ENCODE assay signal across 7 cellular contexts in the genomic region with DNA sequence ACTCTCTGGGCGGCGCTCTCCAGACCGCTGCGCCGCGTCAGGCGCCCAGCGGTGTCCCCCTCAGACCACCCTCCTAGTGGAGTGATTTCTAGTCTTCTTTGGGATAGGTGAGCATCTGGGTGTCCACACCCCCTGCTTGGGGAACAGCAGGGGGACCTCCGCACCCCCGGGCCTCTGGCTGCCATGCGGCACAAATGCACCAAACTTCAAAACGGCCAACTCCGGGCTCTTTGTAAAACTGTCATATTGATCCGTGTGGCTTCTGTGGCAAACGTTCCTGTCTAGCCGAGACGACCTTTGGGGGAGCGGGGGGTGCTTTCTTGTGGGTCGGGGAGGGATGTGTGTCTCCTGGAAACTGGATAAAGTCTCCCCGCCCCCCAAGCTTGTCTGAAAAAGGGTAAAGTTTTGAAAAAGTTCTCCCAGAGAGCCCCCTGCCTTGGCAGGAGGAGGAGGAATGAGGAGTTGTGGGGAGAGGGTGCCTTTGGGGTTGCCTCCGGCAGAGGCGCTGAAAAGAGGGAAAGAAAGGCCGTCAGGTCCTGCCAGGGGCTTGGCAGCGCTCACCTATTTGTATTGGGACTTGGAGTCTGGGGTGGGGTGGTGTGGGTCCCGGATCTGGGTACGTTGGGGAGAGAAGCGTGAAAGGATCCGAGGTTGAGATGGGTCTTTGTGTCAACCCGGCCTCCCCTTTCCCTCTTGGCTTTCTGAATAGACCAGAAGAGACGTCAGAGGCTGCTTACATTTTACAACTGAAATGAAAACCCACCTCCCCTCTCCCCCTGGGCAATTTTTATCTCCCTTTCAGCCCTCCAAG. TPM values are rescaled to one million over a fixed set of nuclear protein-coding genes. Genes with fewer than 3 reads are reported as not detected.
DNase-seq lines count a peak whose midpoint lies in the region; ATAC-seq and TF ChIP-seq lines count a peak whose summit lies in the region.

No MANE protein-coding gene starts in this region.

- no peak for TF ChIP-seq EP300 in ovary (IDR thresholded peaks at IDR 0.05)

- peaks cover 22% of the 10 kb centered on the region for H3K79me2 ChIP-seq in fibroblast of lung (ENCODE audit: control insufficient read depth, insufficient read depth, low read length)

- H3K4me2 ChIP-seq in fibroblast of lung (ENCODE audit: extremely low read depth, insufficient read depth, low read length) = peak overlapping the region; percentile 90

- peaks cover 5% of the 10 kb centered on the region for H3K36me3 ChIP-seq in fibroblast of lung (ENCODE audit: control insufficient read depth, insufficient read depth, low read length)
- H3K36me3 ChIP-seq in ovary = no peaks in the 10 kb centered on the region
- H3K36me3 ChIP-seq in uterus = no peaks in the 10 kb centered on the region

- peak; percentile 2 for ATAC-seq in GM19035 (IDR thresholded peaks at IDR 0.05; ENCODE audit: unreplicated experiment)
- no peak for ATAC-seq in GM19023 (IDR thresholded peaks at IDR 0.05; ENCODE audit: unreplicated experiment)

- H3K4me1 ChIP-seq in fibroblast of lung (ENCODE audit: control insufficient read depth, extremely low read depth, insufficient read depth, low read length) (peaks cover 12% of the 10 kb centered on the region), ovary (ENCODE audit: insufficient read depth) (peaks cover 18% of the 10 kb centered on the region), uterus (peaks cover 10 to 23% of the 10 kb centered on the region in 2 donors)

- no peaks in the 10 kb centered on the region for H4K20me1 ChIP-seq in fibroblast of lung (ENCODE audit: control insufficient read depth, extremely low read depth, insufficient read depth, low read length)

- WGBS in ovary, 3 donors = 0 to 2% (median 1%) methylated on average over 29 to 30 of the region's 30 CpGs

- H3K9me3 ChIP-seq in fibroblast of lung (ENCODE audit: control insufficient read depth, insufficient read depth, low read depth, low read length) (no peaks in the 10 kb centered on the region), ovary (no peaks in the 10 kb centered on the region), uterus (no peaks in the 10 kb centered on the region)

- no peak overlapping the region for H2AFZ ChIP-seq in fibroblast of lung (ENCODE audit: low read length)

- TF ChIP-seq CTCF in fibroblast of lung (conservative IDR thresholded peaks at IDR 0.05 in 1 of 2, IDR thresholded peaks at IDR 0.05 in 1 of 2; ENCODE audit: low read depth in 1 of 2, low read length in 2 of 2) = no peak
- no peak for TF ChIP-seq CTCF in ovary (IDR thresholded peaks at IDR 0.05)
- no peak for TF ChIP-seq CTCF in uterus (IDR thresholded peaks at IDR 0.05)

- intact Hi-C loops in ovary (cut with DNase I) = no loop called here
- intact Hi-C loops in uterus (cut with DNase I; ENCODE audit: low total_unique reads) = no loop called here

- H3K4me3 ChIP-seq in fibroblast of lung (replicated peaks in 1 of 4; ENCODE audit: control extremely low read depth in 1 of 4, insufficient read depth in 1 of 4, low read depth in 3 of 4, low read length in 4 of 4) (peak overlapping the region; percentile 73 to 84 (median 78)), ovary (peak overlapping the region; percentile 75), uterus (peak overlapping the region; percentile 57 to 87)

- H3K27ac ChIP-seq in fibroblast of lung (ENCODE audit: insufficient read depth, low read length) = peak overlapping the region; percentile 55
- peak overlapping the region; percentile 95 to 98 for H3K27ac ChIP-seq in ovary
- H3K27ac ChIP-seq in uterus = peak overlapping the region; percentile 97 to 98

- peak overlapping the region; percentile 57 for H3K9ac ChIP-seq in fibroblast of lung (ENCODE audit: insufficient read depth, low read length)

- H3K27me3 ChIP-seq in fibroblast of lung (ENCODE audit: control insufficient read depth, insufficient read depth, low read length) (no peaks in the 10 kb centered on the region), ovary (no peaks in the 10 kb centered on the region), uterus (no peaks in the 10 kb centered on the region)

- no peak for TF ChIP-seq POLR2A in ovary (IDR thresholded peaks at IDR 0.05)
- no peak for TF ChIP-seq POLR2A in uterus (IDR thresholded peaks at IDR 0.05)

- DNase-seq in NCI-H2171 (lab: John Stamatoyannopoulos, UW) (peak; percentile 27), activated T-cell treated with anti-CD3 and anti-CD28 coated beads for 24 hours (ENCODE audit: low read depth) (peak; percentile 33), fibroblast of lung (ENCODE audit: low read depth in 2 of 2) (peak; percentile 8 to 22), ovary (peak; percentile 55 to 69 (median 63)), uterus (peak; percentile 52 to 60)

RNA-seq across cellular contexts. Expression of gene CHD3, which starts 2.2 kb away (rescaled TPM):
- total RNA-seq in fibroblast of lung (144 and 165 TPM in 2 replicates), ovary (100 to 1,000 TPM in 4 of 7 donors, 10 to 100 TPM in 3; 65.7 to 145 (median 114) TPM), uterus (100 to 1,000 TPM in 3 of 4 donors, 10 to 100 TPM in 1; 81.0 to 165 (median 133) TPM)
- polyA plus RNA-seq in fibroblast of lung (23.6 and 23.8 TPM in 2 replicates), ovary (100 to 1,000 TPM in 1 of 2 donors, 10 to 100 TPM in 1; 87.2 to 100 TPM)
- polyA plus RNA-seq in fibroblast of lung (2012) = 59.8 and 78.0 TPM in 2 replicates
- 96.6 and 206 TPM in 2 replicates for polyA minus RNA-seq in fibroblast of lung (ENCODE audit: low replicate concordance)

RNA-seq across cellular contexts. Expression of gene CYB5D1, which starts 28.6 kb away (rescaled TPM):
- total RNA-seq in fibroblast of lung = 6.9 and 7.4 TPM in 2 replicates
- 6.8 and 8.7 TPM in 2 replicates for polyA plus RNA-seq in fibroblast of lung
- polyA plus RNA-seq in fibroblast of lung (2012) = 6.5 and 7.3 TPM in 2 replicates
- polyA minus RNA-seq in fibroblast of lung (ENCODE audit: low replicate concordance) = 11.5 and 14.4 TPM in 2 replicates
- total RNA-seq in ovary = 10 to 100 TPM in 6 of 7 donors, 1 to 10 TPM in 1; 7.0 to 18.8 (median 16.1) TPM
- 10 to 100 TPM; 10.8 to 22.2 TPM for polyA plus RNA-seq in ovary
- total RNA-seq in uterus = 10 to 100 TPM in 3 of 4 donors, 1 to 10 TPM in 1; 3.1 to 17.6 (median 16.2) TPM

RNA-seq across cellular contexts. Expression of gene NAA38, which starts 29.1 kb away (rescaled TPM):
- total RNA-seq in fibroblast of lung (41.6 and 78.9 TPM in 2 replicates), ovary (10 to 100 TPM; 46.4 to 82.8 (median 54.6) TPM), uterus (10 to 100 TPM in 3 of 4 donors, 1 to 10 TPM in 1; 3.6 to 94.7 (median 48.1) TPM)
- polyA plus RNA-seq in fibroblast of lung (31.0 and 40.7 TPM in 2 replicates), ovary (10 to 100 TPM in 1 of 2 donors, 1 to 10 TPM in 1; 4.6 to 59.1 TPM)
- polyA plus RNA-seq in fibroblast of lung (2012) = 109 and 133 TPM in 2 replicates
- 35.1 and 44.9 TPM in 2 replicates for polyA minus RNA-seq in fibroblast of lung (ENCODE audit: low replicate concordance)

RNA-seq across cellular contexts. Expression of gene RNF227, which starts 29.7 kb away (rescaled TPM):
- total RNA-seq in fibroblast of lung (1.8 and 3.9 TPM in 2 replicates), ovary (10 to 100 TPM in 1 of 7 donors, 1 to 10 TPM in 6; 2.7 to 16.5 (median 5.2) TPM), uterus (1 to 10 TPM in 3 of 4 donors, under 1 TPM in 1; under 0.01 to 9.8 (median 5.3) TPM)
- polyA plus RNA-seq in fibroblast of lung (2.2 and 2.8 TPM in 2 replicates), ovary (1 to 10 TPM; 4.3 to 8.6 TPM)
- polyA plus RNA-seq in fibroblast of lung (2012) = 1.3 and 1.4 TPM in 2 replicates
- 0.16 and 0.22 TPM in 2 replicates for polyA minus RNA-seq in fibroblast of lung (ENCODE audit: low replicate concordance)

RNA-seq across cellular contexts. Expression of gene TMEM88, which starts 31.6 kb away (rescaled TPM):
- 0.17 TPM in 1 of 2 replicates, not detected in the other for total RNA-seq in fibroblast of lung
- polyA plus RNA-seq in fibroblast of lung = 0.07 TPM in 1 of 2 replicates, not detected in the other
- polyA plus RNA-seq in fibroblast of lung (2012) = 0.21 and 0.41 TPM in 2 replicates
- 0.51 TPM in 1 of 2 replicates, not detected in the other for polyA minus RNA-seq in fibroblast of lung (ENCODE audit: low replicate concordance)
- 10 to 100 TPM in 3 of 7 donors, 1 to 10 TPM in 4; 2.1 to 11.9 (median 8.2) TPM for total RNA-seq in ovary
- polyA plus RNA-seq in ovary = 10 to 100 TPM in 1 of 2 donors, 1 to 10 TPM in 1; 5.5 to 17.8 TPM
- 10 to 100 TPM in 3 of 4 donors, 1 to 10 TPM in 1; 7.3 to 68.1 (median 28.1) TPM for total RNA-seq in uterus
